Comparison of ENCODE assay signal across 7 cellular contexts in the genomic region with DNA sequence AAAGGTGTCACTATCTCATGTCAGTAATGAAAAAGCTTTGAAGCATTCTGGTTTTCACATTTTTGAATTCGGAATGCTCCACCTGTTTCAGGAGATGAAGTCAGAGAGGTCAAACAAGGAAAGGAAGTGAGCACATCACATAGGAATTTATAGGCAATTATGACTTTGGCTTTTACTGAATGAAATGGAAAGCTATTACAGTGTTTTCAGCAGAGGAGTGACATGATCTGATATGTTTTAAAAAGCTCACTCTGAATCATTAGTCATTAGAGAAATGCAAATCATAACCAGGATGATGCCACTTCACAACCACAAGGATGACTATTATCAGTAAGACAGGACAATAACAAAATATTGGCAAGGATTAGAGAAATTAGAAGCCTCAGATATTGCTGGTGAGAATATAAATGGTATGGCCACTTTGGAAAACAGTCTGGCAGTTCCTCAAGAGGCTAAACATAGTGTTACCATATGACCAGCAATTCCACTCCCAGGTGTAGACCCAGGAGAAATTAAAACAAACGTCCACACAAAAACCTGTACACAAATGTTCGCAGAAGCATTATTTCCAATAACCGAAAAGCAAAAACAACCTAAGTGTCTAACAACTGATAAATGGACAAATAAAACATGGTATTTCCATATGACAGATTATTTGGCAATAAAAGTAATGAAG. TPM values are rescaled to one million over a fixed set of nuclear protein-coding genes. Genes with fewer than 3 reads are reported as not detected.
DNase-seq lines count a peak whose midpoint lies in the region; ATAC-seq and TF ChIP-seq lines count a peak whose summit lies in the region.

No MANE protein-coding gene starts in this region.

- no TSS peak for BruUV-seq in PC-9 (replicated peaks; lab: Mats Ljungman, UMichigan)

- intact Hi-C loops in PC-9 (cut with micrococcal nuclease; ENCODE audit: unreplicated experiment), result no loop called here

- H3K27me3 ChIP-seq in PC-9 (ENCODE audit: insufficient read depth, low read depth) (no peaks in the 10 kb centered on the region), brain microvascular endothelial cell (replicated peaks) (no peaks in the 10 kb centered on the region)

- peak overlapping the region; percentile 32 for H3K4me2 ChIP-seq in PC-9

- H3K9me3 ChIP-seq in PC-9 (ENCODE audit: insufficient read depth, low read depth), result no peaks in the 10 kb centered on the region

- TF ChIP-seq CTCF in PC-9 (conservative IDR thresholded peaks at IDR 0.05), result no peak
- no peak for TF ChIP-seq CTCF in brain microvascular endothelial cell (IDR thresholded peaks at IDR 0.05; ENCODE audit: low read depth, low read length, missing control alignments)
- TF ChIP-seq CTCF in coronary artery (IDR thresholded peaks at IDR 0.05), result no peak

- DNase-seq in PC-9 (peak in 1 of 2 experiments; percentile 84), myocyte (ENCODE audit: low read depth) (peak; percentile 32), OCI-M2 (lab: John Stamatoyannopoulos, UW; ENCODE audit: unreplicated experiment) (no peak), brain microvascular endothelial cell (no peak), coronary artery (ENCODE audit: low spot score) (no peak)

- ATAC-seq in GM18517 (IDR thresholded peaks at IDR 0.05; ENCODE audit: unreplicated experiment), result peak; percentile 50
- peak; percentile 44 for ATAC-seq in HG02588 (IDR thresholded peaks at IDR 0.05; ENCODE audit: unreplicated experiment)

- H3K27ac ChIP-seq in PC-9 (peak overlapping the region; percentile 69), brain microvascular endothelial cell (no peak overlapping the region), coronary artery (no peak overlapping the region)

- H3F3A ChIP-seq in PC-9 (ENCODE audit: insufficient read depth, low read depth), result peaks cover 13% of the 10 kb centered on the region

- peaks cover 32% of the 10 kb centered on the region for H3K4me1 ChIP-seq in PC-9 (replicated peaks; ENCODE audit: insufficient read depth)

- CTCF ChIA-PET in PC-9 (lab: Charles Lee), result interaction anchor here (0.6 kb wide), 1 partner anchor 19 kb away, joined by 3 read pairs; no protein-coding TSS in a partner anchor

- in situ Hi-C loops in brain microvascular endothelial cell (cut with HindIII; ENCODE audit: low pct_ligation_motif_present, low sequenced_read_pairs), result no loop called here

- H3K4me3 ChIP-seq in PC-9 (no peak overlapping the region), brain microvascular endothelial cell (ENCODE audit: low read depth, low read length) (no peak overlapping the region), coronary artery (no peak overlapping the region)

- H2AFZ ChIP-seq in PC-9, result no peak overlapping the region

- POLR2A ChIA-PET in PC-9 (lab: Charles Lee; ENCODE audit: unreplicated experiment), result no interaction called here

- H3K36me3 ChIP-seq in PC-9 (ENCODE audit: low read depth), result peaks cover 77% of the 10 kb centered on the region
- no peaks in the 10 kb centered on the region for H3K36me3 ChIP-seq in brain microvascular endothelial cell (replicated peaks)

- 0 out of 2 replicates have a peak, but pooled peaks cover 4% of the 10 kb centered on the region for H3K9me2 ChIP-seq in PC-9 (ENCODE audit: insufficient read depth)

- 0 out of 2 replicates have a peak, but pooled peaks cover 3% of the 10 kb centered on the region for H4K20me1 ChIP-seq in PC-9 (ENCODE audit: insufficient read depth)

- H3K79me2 ChIP-seq in PC-9 (ENCODE audit: low read depth), result peaks cover 75% of the 10 kb centered on the region

RNA-seq across cellular contexts. Expression of a gene that starts 7.5 kb away (rescaled TPM):
- 18.4 and 19.3 TPM in 2 replicates for total RNA-seq in PC-9 (2021)
- 8.3 and 9.1 TPM in 2 replicates for total RNA-seq in myocyte
- 3.9 TPM for polyA plus RNA-seq in myocyte (2012)

RNA-seq across cellular contexts. Expression of a gene that starts 34.3 kb away (rescaled TPM):
- total RNA-seq in PC-9 (2021) (14.0 and 18.7 TPM in 2 replicates), myocyte (not detected in 2 replicates)
- polyA plus RNA-seq in myocyte (2012), result 0.05 TPM

RNA-seq across cellular contexts. Expression of a gene that starts 35.7 kb away (rescaled TPM):
- 61.3 and 65.1 TPM in 2 replicates for total RNA-seq in PC-9 (2021)
- total RNA-seq in myocyte, result 44.4 and 59.0 TPM in 2 replicates
- polyA plus RNA-seq in myocyte (2012), result 25.2 TPM

Comparison
In these comparisons a context has a peak if more than half of its experiments do, and no peak if none do; other contexts are left out.
1. RNA of a gene that starts 34.3 kb away (total RNA-seq): 14.0 to 18.7 TPM in PC-9; not detected in myocyte; every median in the first group is over 10 times any median in the second.